9 cellular contexts compared by ENCODE assay signal in genomic region chr10:130658687-130659290, GRCh38.
"Had no signal": no experiment of that assay in that cellular context is flagged by ENCODE, and none has a peak within 500 bp of the region (broad histone marks: within the 10 kb centered on the region; RNA-seq: fewer than 3 reads in every experiment).

No MANE protein-coding gene starts in this region.

- H3K9me3 ChIP-seq: HAP-1 had no signal

- H3K4me3 Mint-ChIP-seq: GM23338, H9, HFFc6 had no signal

- H3K9me3 Mint-ChIP-seq: H9 had no signal

- DNase-seq: GM23248, GOT3, H7, H9, HCEC 1CT, HFFc6 had no signal

- H3K4me1 Mint-ChIP-seq: GM23338 had no signal

- H3K27ac Mint-ChIP-seq: GM23338, H9, HFFc6 had no signal

- H3K36me3 ChIP-seq: HAP-1 had no signal

- H3K27ac ChIP-seq: GM23248 had no signal

- H3K4me1 ChIP-seq: HAP-1 had no signal

- H3K4me3 ChIP-seq: GM23248, GM23338, HAP-1 had no signal

- ATAC-seq: GM23338, HCT116 had no signal
